ENCODE assay signal across 8 cellular contexts in genomic region chr2:213232649-213233437, GRCh38. TPM values are rescaled to one million over a fixed set of nuclear protein-coding genes. Genes with fewer than 3 reads are reported as not detected.
DNase-seq lines count a peak whose midpoint lies in the region; ATAC-seq and TF ChIP-seq lines count a peak whose summit lies in the region.

No MANE protein-coding gene starts in this region.

- H3K27ac Mint-ChIP-seq in T-helper 1 cell treated with Interleukin-12 subunit alpha and Interleukin-12 subunit beta and Interleukin-4 antibody, amounts not matched to agents 30 μg/mL and 1 μg/mL, for 36 hours: peak overlapping the region; percentile 65

- H3K4me1 Mint-ChIP-seq in T-helper 1 cell treated with Interleukin-12 subunit alpha and Interleukin-12 subunit beta and Interleukin-4 antibody, amounts not matched to agents 30 μg/mL and 1 μg/mL, for 36 hours (ENCODE audit: low read depth): peaks cover 12% of the 10 kb centered on the region

- peaks cover 19% of the 10 kb centered on the region for H3K27me3 Mint-ChIP-seq in T-helper 1 cell treated with Interleukin-12 subunit alpha and Interleukin-12 subunit beta and Interleukin-4 antibody, amounts not matched to agents 30 μg/mL and 1 μg/mL, for 36 hours (ENCODE audit: low read depth)

- H3K4me3 ChIP-seq in dorsolateral prefrontal cortex: no peak overlapping the region

- peaks cover 0 to 29% (median 0%) of the 10 kb centered on the region in 45 donors for H3K27me3 ChIP-seq in dorsolateral prefrontal cortex

- peak overlapping the region; percentile 14 for H3K4me3 Mint-ChIP-seq in T-helper 1 cell treated with Interleukin-12 subunit alpha and Interleukin-12 subunit beta and Interleukin-4 antibody, amounts not matched to agents 30 μg/mL and 1 μg/mL, for 36 hours

- DNase-seq in activated gamma-delta T cell treated with Interleukin-2 at 50 U/mL for 16 hours (peak; percentile 61), activated gamma-delta T cell (lab: John Stamatoyannopoulos, UW) (no peak), NCI-H510A (lab: John Stamatoyannopoulos, UW) (no peak), iPS-NIHi7 (ENCODE audit: extremely low spot score) (no peak), dorsolateral prefrontal cortex (no peak)

- H3K27ac ChIP-seq in dorsolateral prefrontal cortex: no peak overlapping the region

- ATAC-seq in HG03095 (IDR thresholded peaks at IDR 0.05; ENCODE audit: unreplicated experiment) (peak; percentile 94), esophagus mucosa (peak; percentile 29)

- H3K9me3 Mint-ChIP-seq in T-helper 1 cell treated with Interleukin-12 subunit alpha and Interleukin-12 subunit beta and Interleukin-4 antibody, amounts not matched to agents 30 μg/mL and 1 μg/mL, for 36 hours: no peaks in the 10 kb centered on the region

- TF ChIP-seq CTCF in dorsolateral prefrontal cortex (IDR thresholded peaks at IDR 0.05 in 54 of 56, conservative IDR thresholded peaks at IDR 0.05 in 2 of 56; ENCODE audit: low read depth in 1 of 56, partially characterized antibody in 56 of 56): no peak

- H3K36me3 Mint-ChIP-seq in T-helper 1 cell treated with Interleukin-12 subunit alpha and Interleukin-12 subunit beta and Interleukin-4 antibody, amounts not matched to agents 30 μg/mL and 1 μg/mL, for 36 hours (ENCODE audit: low read depth): no peaks in the 10 kb centered on the region

- intact Hi-C loops in dorsolateral prefrontal cortex (cut with DNase I): no loop called here

RNA-seq across cellular contexts. Expression of gene SPAG16, which starts 51.4 kb away (rescaled TPM):
- total RNA-seq in esophagus mucosa (19.8 TPM), dorsolateral prefrontal cortex (10 to 100 TPM; 33.2 to 69.4 (median 50.6) TPM)
